10 cellular contexts compared by ENCODE assay signal in genomic region chr15:92930776-92931175, GRCh38. TPM values are rescaled to one million over a fixed set of nuclear protein-coding genes. Genes with fewer than 3 reads are reported as not detected.
DNase-seq lines count a peak whose midpoint lies in the region; ATAC-seq, FAIRE-seq and TF ChIP-seq lines count a peak whose summit lies in the region.
"Had no signal": no experiment of that assay in that cellular context is flagged by ENCODE, and none has a peak within 500 bp of the region (broad histone marks: within the 10 kb centered on the region; RNA-seq: fewer than 3 reads in every experiment).

No MANE protein-coding gene starts in this region.

- intact Hi-C loops in naive thymus-derived CD4-positive, alpha-beta T cell (cut with micrococcal nuclease), result loop anchor here in 1 of 2 donors (1.0 kb wide), 1 partner anchor 8 kb away; no protein-coding TSS in a partner anchor

- peak overlapping the region in 8 of 9 donors; percentile 32 to 71 (median 52) for H3K27ac Mint-ChIP-seq in naive thymus-derived CD4-positive, alpha-beta T cell

- H3K4me1 ChIP-seq in HUES48 (ENCODE audit: control insufficient read depth, insufficient read depth, low read length), result peaks cover 4% of the 10 kb centered on the region; the same call in 1 of the 2 replicates
- H3K4me1 ChIP-seq in naive thymus-derived CD4-positive, alpha-beta T cell (ENCODE audit: control insufficient read depth in 2 of 2, insufficient read depth in 2 of 2, low read length in 2 of 2), result peaks cover 10 to 15% of the 10 kb centered on the region in 2 donors

- no peak for TF ChIP-seq CTCF in AG09309 (IDR thresholded peaks at IDR 0.05; ENCODE audit: control insufficient read depth, insufficient read depth, low read depth, low read length, missing control alignments)
- no peak for TF ChIP-seq CTCF in bronchial epithelial cell (IDR thresholded peaks at IDR 0.05; ENCODE audit: insufficient read depth, low read length, severe bottlenecking)

- H3K9me3 ChIP-seq in HUES48 (ENCODE audit: control insufficient read depth, insufficient read depth, low read length), result no peaks in the 10 kb centered on the region
- no peaks in the 10 kb centered on the region for H3K9me3 ChIP-seq in naive thymus-derived CD4-positive, alpha-beta T cell (ENCODE audit: control insufficient read depth in 2 of 3, low read length in 3 of 3)

- H3K9me3 Mint-ChIP-seq in naive thymus-derived CD4-positive, alpha-beta T cell, result no peaks in the 10 kb centered on the region

- no peaks in the 10 kb centered on the region for H3K27me3 Mint-ChIP-seq in naive thymus-derived CD4-positive, alpha-beta T cell

- peak; percentile 70 for DNase-seq in AG09309 (ENCODE audit: low read depth)
- DNase-seq in bronchial epithelial cell (ENCODE audit: low read depth), result peak; percentile 45
- DNase-seq in naive thymus-derived CD4-positive, alpha-beta T cell, result no peak
- no peak for DNase-seq in activated gamma-delta T cell (lab: John Stamatoyannopoulos, UW)
- DNase-seq in activated CD4-positive, alpha-beta T cell treated with anti-CD3 and anti-CD28 coated beads for 4 hours, result no peak
- no peak for DNase-seq in activated CD4-positive, alpha-beta T cell treated with anti-CD3 and anti-CD28 coated beads for 1 hour
- no peak for DNase-seq in iPS-NIHi7 (ENCODE audit: extremely low spot score)

- CTCF ChIA-PET in naive thymus-derived CD4-positive, alpha-beta T cell (lab: Charles Lee), result interaction anchor here (1.2 kb wide), 1 partner anchor 134 kb away, joined by 4 read pairs; no protein-coding TSS in a partner anchor

- H3K4me3 Mint-ChIP-seq in naive thymus-derived CD4-positive, alpha-beta T cell, result no peak overlapping the region

- FAIRE-seq in bronchial epithelial cell (lab: Jason Lieb, UNC), result no peak
- FAIRE-seq: endometrium had no signal

- peak overlapping the region; percentile 16 for H3K27ac ChIP-seq in HUES48 (ENCODE audit: low read depth, low read length)
- H3K27ac ChIP-seq in naive thymus-derived CD4-positive, alpha-beta T cell (ENCODE audit: low read depth, low read length), result no peak overlapping the region
- H3K27ac ChIP-seq: VCaP had no signal

- H3K36me3 ChIP-seq in HUES48 (ENCODE audit: control insufficient read depth, insufficient read depth, low read length) (peaks cover 95% of the 10 kb centered on the region), bronchial epithelial cell (ENCODE audit: control insufficient read depth, insufficient read depth, low read length) (peaks cover 30% of the 10 kb centered on the region)
- peaks cover 58 to 88% (median 69%) of the 10 kb centered on the region in 3 experiments for H3K36me3 ChIP-seq in naive thymus-derived CD4-positive, alpha-beta T cell (ENCODE audit: control insufficient read depth in 2 of 3, insufficient read depth in 3 of 3, low read length in 3 of 3)

- no peak overlapping the region for H3K4me3 ChIP-seq in AG09309 (ENCODE audit: control insufficient read depth, low read depth, low read length)
- H3K4me3 ChIP-seq in HUES48 (ENCODE audit: low read depth, low read length), result no peak overlapping the region
- H3K4me3 ChIP-seq in bronchial epithelial cell (ENCODE audit: low read depth, low read length), result no peak overlapping the region
- H3K4me3 ChIP-seq in naive thymus-derived CD4-positive, alpha-beta T cell (ENCODE audit: low read length), result no peak overlapping the region

- H3K4me1 Mint-ChIP-seq in naive thymus-derived CD4-positive, alpha-beta T cell, result peaks cover 19 to 77% (median 67%) of the 10 kb centered on the region in 7 donors

- ATAC-seq in naive thymus-derived CD4-positive, alpha-beta T cell, result no peak

- H3K9ac ChIP-seq in HUES48 (ENCODE audit: low read depth, low read length), result no peak overlapping the region

- POLR2A ChIA-PET in naive thymus-derived CD4-positive, alpha-beta T cell (lab: Charles Lee), result interaction anchor here (0.7 to 1.1 kb wide), 2 partner anchors 10 to 335 kb away, joined by 3 read pairs; no protein-coding TSS in a partner anchor

- no peaks in the 10 kb centered on the region for H3K27me3 ChIP-seq in HUES48 (ENCODE audit: control insufficient read depth, insufficient read depth, low read length)
- H3K27me3 ChIP-seq in bronchial epithelial cell (ENCODE audit: control insufficient read depth, insufficient read depth, low read length), result no peaks in the 10 kb centered on the region
- H3K27me3 ChIP-seq in naive thymus-derived CD4-positive, alpha-beta T cell (ENCODE audit: control insufficient read depth in 2 of 2, insufficient read depth in 2 of 2, low read length in 2 of 2), result no peaks in the 10 kb centered on the region

- H3K36me3 Mint-ChIP-seq in naive thymus-derived CD4-positive, alpha-beta T cell, result peaks cover 18 to 71% (median 61%) of the 10 kb centered on the region in 5 donors

RNA-seq across cellular contexts. Expression of gene CHD2, which starts 30.7 kb away (rescaled TPM):
- total RNA-seq in bronchial epithelial cell, result 65.6 and 104 TPM in 2 replicates
- total RNA-seq in naive thymus-derived CD4-positive, alpha-beta T cell, result 100 to 1,000 TPM; 144 to 492 (median 393) TPM
- polyA plus RNA-seq in naive thymus-derived CD4-positive, alpha-beta T cell, result 100 to 1,000 TPM in 1 of 2 donors, 10 to 100 TPM in 1; 70.0 to 103 TPM

Comparison
In these comparisons a context has a peak if more than half of its experiments do, and no peak if none do; other contexts are left out.
1. DNase-seq: peak in AG09309 (single experiment) and bronchial epithelial cell (single experiment); none in naive thymus-derived CD4-positive, alpha-beta T cell (0 of 9), activated gamma-delta T cell (single experiment), activated CD4-positive, alpha-beta T cell treated with anti-CD3 and anti-CD28 coated beads for 4 hours (0 of 2), activated CD4-positive, alpha-beta T cell treated with anti-CD3 and anti-CD28 coated beads for 1 hour (single experiment) and iPS-NIHi7 (single experiment).